8 cellular contexts compared by ENCODE assay signal in genomic region chr4:89109841-89110540, GRCh38. TPM values are rescaled to one million over a fixed set of nuclear protein-coding genes. Genes with fewer than 3 reads are reported as not detected.
DNase-seq lines count a peak whose midpoint lies in the region; ATAC-seq and TF ChIP-seq lines count a peak whose summit lies in the region.

No MANE protein-coding gene starts in this region.

- H3K4me1 ChIP-seq in iPS-15b (ENCODE audit: control insufficient read depth, insufficient read depth, low read length): no peaks in the 10 kb centered on the region

- no peak for ATAC-seq in activated T-helper 17 cell treated with anti-CD3 and anti-CD28 coated beads, Interleukin-2, amount 50 U/mL, for 72 hours (replicated peaks)
- no peak for ATAC-seq in GM18861 (IDR thresholded peaks at IDR 0.05; ENCODE audit: unreplicated experiment)
- ATAC-seq in HG03469 (IDR thresholded peaks at IDR 0.05; ENCODE audit: unreplicated experiment): no peak

- H3K4me1 Mint-ChIP-seq in HFFc6 (ENCODE audit: low read depth): peaks cover 27% of the 10 kb centered on the region
- H3K4me1 Mint-ChIP-seq in activated T-helper 17 cell treated with anti-CD3 and anti-CD28 coated beads, Interleukin-2, amount 50 U/mL, for 72 hours: peaks cover 18% of the 10 kb centered on the region

- H3K9me3 Mint-ChIP-seq in HFFc6: no peaks in the 10 kb centered on the region
- peaks cover 5% of the 10 kb centered on the region for H3K9me3 Mint-ChIP-seq in activated T-helper 17 cell treated with anti-CD3 and anti-CD28 coated beads, Interleukin-2, amount 50 U/mL, for 72 hours

- peaks cover 33% of the 10 kb centered on the region for H3K27me3 ChIP-seq in iPS-15b (ENCODE audit: control insufficient read depth, insufficient read depth, low read length)

- no peak overlapping the region for H3K27ac Mint-ChIP-seq in HFFc6
- peak overlapping the region; percentile 58 for H3K27ac Mint-ChIP-seq in activated T-helper 17 cell treated with anti-CD3 and anti-CD28 coated beads, Interleukin-2, amount 50 U/mL, for 72 hours

- no peaks in the 10 kb centered on the region for H3K9me3 ChIP-seq in iPS-15b (ENCODE audit: control insufficient read depth, insufficient read depth, low read length)

- no peaks in the 10 kb centered on the region for H3K36me3 ChIP-seq in iPS-15b (ENCODE audit: control insufficient read depth, insufficient read depth, low read length)

- peak overlapping the region; percentile 69 for H3K4me3 ChIP-seq in iPS-15b (ENCODE audit: low read depth, low read length)
- H3K4me3 ChIP-seq in skeletal muscle cell (ENCODE audit: low read depth, low read length): peak overlapping the region; percentile 80

- no peak for TF ChIP-seq CTCF in HFFc6 (IDR thresholded peaks at IDR 0.05)

- no peak overlapping the region for H3K9ac ChIP-seq in iPS-15b (ENCODE audit: low read depth, low read length)

- H3K27me3 Mint-ChIP-seq in HFFc6 (ENCODE audit: insufficient read depth): peaks cover 23% of the 10 kb centered on the region
- H3K27me3 Mint-ChIP-seq in activated T-helper 17 cell treated with anti-CD3 and anti-CD28 coated beads, Interleukin-2, amount 50 U/mL, for 72 hours: peaks cover 16% of the 10 kb centered on the region

- peaks cover 22% of the 10 kb centered on the region for H3K36me3 Mint-ChIP-seq in HFFc6 (ENCODE audit: low read depth)
- H3K36me3 Mint-ChIP-seq in activated T-helper 17 cell treated with anti-CD3 and anti-CD28 coated beads, Interleukin-2, amount 50 U/mL, for 72 hours (ENCODE audit: low read depth): no peaks in the 10 kb centered on the region

- H3K4me3 Mint-ChIP-seq in HFFc6: peak overlapping the region; percentile 85
- H3K4me3 Mint-ChIP-seq in activated T-helper 17 cell treated with anti-CD3 and anti-CD28 coated beads, Interleukin-2, amount 50 U/mL, for 72 hours: peak overlapping the region; percentile 77

- DNase-seq in HFFc6 (no peak), skeletal muscle cell (ENCODE audit: low read depth) (no peak), Kasumi-1 (lab: John Stamatoyannopoulos, UW) (no peak)
- no peak for DNase-seq in stimulated activated CD4-positive, alpha-beta T cell treated with anti-CD3 and anti-CD28 coated beads, Interleukin-1b, Interleukin-23, amount 100 ng/mL, for 48 hours

RNA-seq across cellular contexts. Expression of gene TIGD2, which starts 1.3 kb away (rescaled TPM):
- total RNA-seq in HFFc6 (2021; fragmentation: NEBNext Ultra II Directional; extraction: Animal tissue kit (Norgen Biotek cat#: 25700)): 10 to 100 TPM in 4 of 6 experiments, 1 to 10 TPM in 2; 8.7 to 12.1 (median 10.5) TPM
- total RNA-seq in activated T-helper 17 cell treated with anti-CD3 and anti-CD28 coated beads, Interleukin-2, amount 50 U/mL, for 72 hours: 1 to 10 TPM; 1.1 to 2.6 TPM

RNA-seq across cellular contexts. Expression of gene FAM13A, which starts 53.0 kb away (rescaled TPM):
- 10 to 100 TPM in 2 of 6 experiments, 1 to 10 TPM in 4; 8.0 to 11.2 (median 9.7) TPM for total RNA-seq in HFFc6 (2021; fragmentation: NEBNext Ultra II Directional; extraction: Animal tissue kit (Norgen Biotek cat#: 25700))
- total RNA-seq in activated T-helper 17 cell treated with anti-CD3 and anti-CD28 coated beads, Interleukin-2, amount 50 U/mL, for 72 hours: 10 to 100 TPM in 1 of 2 donors, 1 to 10 TPM in 1; 6.7 to 91.4 TPM
